Comparison of ENCODE assay signal across 26 cellular contexts in the genomic region with DNA sequence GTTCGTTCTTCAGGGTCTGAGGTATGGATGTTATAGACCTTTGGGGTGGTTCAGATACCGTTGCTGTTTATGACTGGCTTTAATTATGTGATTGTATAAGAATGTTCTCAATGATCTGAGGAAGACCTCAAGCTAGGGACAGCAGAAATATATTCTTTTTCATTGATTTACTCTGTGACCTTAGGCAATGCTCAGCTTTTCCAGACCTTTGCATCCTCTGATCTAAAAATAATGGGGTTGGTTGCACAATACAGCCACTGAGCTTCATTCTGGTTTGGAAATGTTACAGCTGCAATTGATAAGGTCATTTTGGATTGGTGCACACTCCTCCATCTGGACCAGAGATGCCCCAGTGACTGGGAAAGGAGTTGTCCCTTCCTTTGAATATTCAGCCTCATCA. TPM values are rescaled to one million over a fixed set of nuclear protein-coding genes. Genes with fewer than 3 reads are reported as not detected.
"Had no signal": no experiment of that assay in that cellular context is flagged by ENCODE, and none has a peak within 500 bp of the region (broad histone marks: within the 10 kb centered on the region; RNA-seq: fewer than 3 reads in every experiment).

No MANE protein-coding gene starts in this region.

- ATAC-seq: activated CD8-positive, alpha-beta memory T cell treated with anti-CD3 and anti-CD28 coated beads, Interleukin-2, amount 10 ng/mL, durations not matched to agents 7 days and 5 days; body of pancreas; SK-N-SH treated with all-trans-retinoic acid at 6 μM for 48 hours; WTC11 had no signal

- H3K36me3 ChIP-seq: ascending aorta had no signal

- H3K27ac Mint-ChIP-seq: activated CD8-positive, alpha-beta memory T cell treated with anti-CD3 and anti-CD28 coated beads, Interleukin-2, amount 10 ng/mL, durations not matched to agents 7 days and 5 days; activated naive CD4-positive, alpha-beta T cell treated with anti-CD3 and anti-CD28 coated beads, Interleukin-2, amount 50 U/mL, for 24 hours; activated T-cell treated with anti-CD3 and anti-CD28 coated beads, Interleukin-2, amount 50 U/mL, for 24 hours; activated T-helper 1 cell treated with anti-CD3 and anti-CD28 coated beads, Interleukin-12 subunit alpha, Interleukin-12 subunit beta, Interleukin-2, Interleukin-4 antibody, amounts not matched to agents 30 ng/mL and 10 ng/mL and 1 ng/mL, durations not matched to agents 14 hours and 24 hours and 36 hours; WTC11 had no signal

- H3K27me3 ChIP-seq: ascending aorta, body of pancreas, SJSA1 had no signal

- H3K27me3 Mint-ChIP-seq: activated CD8-positive, alpha-beta memory T cell treated with anti-CD3 and anti-CD28 coated beads, Interleukin-2, amount 10 ng/mL, durations not matched to agents 7 days and 5 days; activated naive CD4-positive, alpha-beta T cell treated with anti-CD3 and anti-CD28 coated beads, Interleukin-2, amount 50 U/mL, for 24 hours; activated T-cell treated with anti-CD3 and anti-CD28 coated beads, Interleukin-2, amount 50 U/mL, for 24 hours; IgD-negative memory B cell had no signal

- H3K27ac ChIP-seq: ascending aorta, body of pancreas, SJSA1 had no signal

- H3K9me3 ChIP-seq: ascending aorta, body of pancreas, SJSA1 had no signal

- H3K4me3 Mint-ChIP-seq: activated CD8-positive, alpha-beta memory T cell treated with anti-CD3 and anti-CD28 coated beads, Interleukin-2, amount 10 ng/mL, durations not matched to agents 7 days and 5 days; activated naive CD4-positive, alpha-beta T cell treated with anti-CD3 and anti-CD28 coated beads, Interleukin-2, amount 50 U/mL, for 24 hours; activated T-cell treated with anti-CD3 and anti-CD28 coated beads, Interleukin-2, amount 50 U/mL, for 24 hours; activated T-helper 1 cell treated with anti-CD3 and anti-CD28 coated beads, Interleukin-12 subunit alpha, Interleukin-12 subunit beta, Interleukin-2, Interleukin-4 antibody, amounts not matched to agents 30 ng/mL and 10 ng/mL and 1 ng/mL, durations not matched to agents 14 hours and 24 hours and 36 hours; IgD-negative memory B cell; WTC11 had no signal

- H3K4me3 ChIP-seq: ascending aorta, body of pancreas, SJSA1 had no signal

- H3K4me1 ChIP-seq: ascending aorta, SJSA1 had no signal

- H3K4me1 Mint-ChIP-seq: WTC11 had no signal

- DNase-seq: activated CD4-positive, alpha-beta T cell treated with anti-CD3 and anti-CD28 coated beads for 48 hours; activated CD4-positive, alpha-beta T cell treated with anti-CD3 and anti-CD28 coated beads, Interleukin-2, amount 50 U/mL, for 4 hours; activated CD4-positive, CD25-positive, alpha-beta regulatory T cell treated with anti-CD3 and anti-CD28 coated beads, Interleukin-2, amount 50 U/mL, for 72 hours; activated CD8-positive, alpha-beta memory T cell treated with anti-CD3 and anti-CD28 coated beads, Interleukin-2, amount 10 ng/mL, durations not matched to agents 7 days and 5 days; activated effector memory CD4-positive, alpha-beta T cell treated with Interleukin-2 at 50 U/mL for 16 hours; activated naive CD4-positive, alpha-beta T cell; activated T-cell treated with anti-CD3 and anti-CD28 coated beads, Interleukin-2, amount 50 U/mL, for 24 hours; amniotic stem cell; body of pancreas; central memory CD4-positive, alpha-beta T cell; KG1; NCI-H1048; NCI-H146; NCI-H187 treated with DMSO at 0.1 percent for 48 hours; NCI-H2081 treated with DMSO at 0.1 percent for 48 hours; NCI-H446; NCI-H524; SW 1271 had no signal

RNA-seq across cellular contexts. Expression of a gene that starts 17.2 kb away (rescaled TPM):
- total RNA-seq: ascending aorta, OCI-LY7 had no signal
